Comparison of ENCODE assay signal across 1 cellular context in genomic region chr12:63849641-63850040, GRCh38.
TF ChIP-seq lines count a peak whose summit lies in the region.

No MANE protein-coding gene starts in this region.

TF ChIP-seq in neural cell, 6 proteins besides CTCF, POLR2A, EP300 and RAD21 (continued from another document):
- no peak for TF ChIP-seq REST (IDR thresholded peaks at IDR 0.05; ENCODE audit: borderline replicate concordance)
TF ChIP-seq in neural cell: peak in this region for 0.
